Comparison of ENCODE assay signal across 9 cellular contexts in the genomic region with DNA sequence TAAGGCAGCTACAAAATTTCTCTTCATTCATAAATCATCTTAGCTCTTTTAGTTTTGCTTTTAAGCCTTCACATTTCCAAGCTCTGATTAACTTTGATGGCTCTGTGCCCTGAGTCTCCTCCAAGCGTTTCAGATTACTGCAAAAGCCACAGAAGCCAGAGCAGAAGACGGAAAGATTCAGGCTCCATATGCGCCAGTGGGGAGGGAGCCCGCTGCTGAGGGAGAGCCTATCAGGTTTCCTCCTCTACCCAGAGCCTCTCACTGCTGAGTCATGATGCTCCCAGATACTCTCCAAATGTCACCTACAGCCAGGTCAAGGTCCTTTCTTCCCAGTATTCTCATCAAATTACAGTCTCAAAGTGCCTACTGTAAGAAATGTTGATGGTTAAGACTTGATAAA.
DNase-seq lines count a peak whose midpoint lies in the region; ATAC-seq and TF ChIP-seq lines count a peak whose summit lies in the region.
"Had no signal": no experiment of that assay in that cellular context is flagged by ENCODE, and none has a peak within 500 bp of the region (broad histone marks: within the 10 kb centered on the region; RNA-seq: fewer than 3 reads in every experiment).

No MANE protein-coding gene starts in this region.

- POLR2A ChIA-PET in HEK293 (lab: Yijun Ruan, JAX), result no interaction called here

- H3K4me3 ChIP-seq in HEK293 (ENCODE audit: low read depth, low read length) (no peak overlapping the region), heart left ventricle (no peak overlapping the region), transverse colon (no peak overlapping the region)

- CTCF ChIA-PET in HEK293 (lab: Yijun Ruan, JAX), result no interaction called here

- peaks cover 5% of the 10 kb centered on the region for H3K27me3 Mint-ChIP-seq in activated T-helper 17 cell treated with anti-CD3 and anti-CD28 coated beads, Interleukin-2, amount 50 U/mL, for 72 hours

- no peaks in the 10 kb centered on the region for H3K27me3 ChIP-seq in heart left ventricle
- no peaks in the 10 kb centered on the region for H3K27me3 ChIP-seq in transverse colon

- H3K36me3 ChIP-seq in HEK293 (ENCODE audit: control insufficient read depth in 2 of 2, insufficient read depth in 1 of 2, low read length in 2 of 2), result no peaks in the 10 kb centered on the region
- no peaks in the 10 kb centered on the region for H3K36me3 ChIP-seq in heart left ventricle
- no peaks in the 10 kb centered on the region for H3K36me3 ChIP-seq in transverse colon

- ATAC-seq in heart left ventricle (peak in 3 of 4 donors; percentile 77 to 83 (median 83)), HG03342 (IDR thresholded peaks at IDR 0.05; ENCODE audit: unreplicated experiment) (no peak)
- no peak for ATAC-seq in activated T-helper 17 cell treated with anti-CD3 and anti-CD28 coated beads, Interleukin-2, amount 50 U/mL, for 72 hours (replicated peaks)

- in situ Hi-C loops in transverse colon (cut with MboI; ENCODE audit: low pct_ligation_motif_present in 1 of 4, low pct_unique_long_range_greater_than_20kb in 1 of 4, low sequenced_read_pairs in 3 of 4), result no loop called here

- no peak for TF ChIP-seq EP300 in transverse colon (IDR thresholded peaks at IDR 0.05; ENCODE audit: low read depth)

- H3K27ac Mint-ChIP-seq in activated T-helper 17 cell treated with anti-CD3 and anti-CD28 coated beads, Interleukin-2, amount 50 U/mL, for 72 hours, result no peak overlapping the region

- intact Hi-C loops in heart left ventricle (cut with DNase I) (no loop called here), transverse colon (cut with DNase I; ENCODE audit: low total_unique reads) (no loop called here)

- no peak for TF ChIP-seq CTCF in HEK293 (tag by site-specific recombination; IDR thresholded peaks at IDR 0.05)
- TF ChIP-seq CTCF in heart left ventricle (IDR thresholded peaks at IDR 0.05), result no peak
- TF ChIP-seq CTCF in transverse colon (IDR thresholded peaks at IDR 0.05), result no peak

- H3K36me3 Mint-ChIP-seq in activated T-helper 17 cell treated with anti-CD3 and anti-CD28 coated beads, Interleukin-2, amount 50 U/mL, for 72 hours (ENCODE audit: low read depth), result no peaks in the 10 kb centered on the region

- no peaks in the 10 kb centered on the region for H3K4me1 Mint-ChIP-seq in activated T-helper 17 cell treated with anti-CD3 and anti-CD28 coated beads, Interleukin-2, amount 50 U/mL, for 72 hours

- H3K9me3 Mint-ChIP-seq in activated T-helper 17 cell treated with anti-CD3 and anti-CD28 coated beads, Interleukin-2, amount 50 U/mL, for 72 hours, result no peaks in the 10 kb centered on the region

- no peaks in the 10 kb centered on the region for H3K4me1 ChIP-seq in HEK293 (ENCODE audit: control insufficient read depth, insufficient read depth, low read length)
- H3K4me1 ChIP-seq in heart left ventricle, result peaks cover 0 to 9% (median 0%) of the 10 kb centered on the region in 12 donors
- no peaks in the 10 kb centered on the region for H3K4me1 ChIP-seq in transverse colon

- no peak overlapping the region for H3K4me3 Mint-ChIP-seq in activated T-helper 17 cell treated with anti-CD3 and anti-CD28 coated beads, Interleukin-2, amount 50 U/mL, for 72 hours

- DNase-seq in SHP77 treated with DMSO at 0.1 percent for 48 hours (lab: John Stamatoyannopoulos, UW) (peak; percentile 94), heart left ventricle (peak in 4 of 5 donors; percentile 33 to 40 (median 38)), stromal cell of bone marrow (ENCODE audit: low read depth) (peak; percentile 93), NCI-H748 (lab: John Stamatoyannopoulos, UW; ENCODE audit: unreplicated experiment) (no peak), transverse colon (no peak)
- DNase-seq: caudate nucleus had no signal

- no peak for TF ChIP-seq POLR2A in heart left ventricle (IDR thresholded peaks at IDR 0.05)
- no peak for TF ChIP-seq POLR2A in transverse colon (IDR thresholded peaks at IDR 0.05)

- H3K27ac ChIP-seq in HEK293 (ENCODE audit: extremely low read depth, low read depth, low read length), result no peak overlapping the region
- H3K27ac ChIP-seq in heart left ventricle, result no peak overlapping the region
- H3K27ac ChIP-seq in transverse colon, result no peak overlapping the region

- no peaks in the 10 kb centered on the region for H3K9me3 ChIP-seq in HEK293 (ENCODE audit: control insufficient read depth, insufficient read depth, low read depth, low read length)
- H3K9me3 ChIP-seq in heart left ventricle, result peaks cover 0 to 16% (median 6%) of the 10 kb centered on the region in 12 donors
- no peaks in the 10 kb centered on the region for H3K9me3 ChIP-seq in transverse colon

- 33 to 43% (median 38%) methylated on average over 4 of the region's 4 CpGs for WGBS in heart left ventricle, 4 donors
- 48% methylated on average over 4 of the region's 4 CpGs; no CpG with 5 or more reads in 1 of the 2 donors for WGBS in transverse colon (ENCODE audit: low coverage in 1 of 2), 2 donors

TF ChIP-seq in HEK293, 187 proteins besides CTCF, POLR2A, EP300 and RAD21 (continues in another document):
- TF ChIP-seq, protein P1, sequence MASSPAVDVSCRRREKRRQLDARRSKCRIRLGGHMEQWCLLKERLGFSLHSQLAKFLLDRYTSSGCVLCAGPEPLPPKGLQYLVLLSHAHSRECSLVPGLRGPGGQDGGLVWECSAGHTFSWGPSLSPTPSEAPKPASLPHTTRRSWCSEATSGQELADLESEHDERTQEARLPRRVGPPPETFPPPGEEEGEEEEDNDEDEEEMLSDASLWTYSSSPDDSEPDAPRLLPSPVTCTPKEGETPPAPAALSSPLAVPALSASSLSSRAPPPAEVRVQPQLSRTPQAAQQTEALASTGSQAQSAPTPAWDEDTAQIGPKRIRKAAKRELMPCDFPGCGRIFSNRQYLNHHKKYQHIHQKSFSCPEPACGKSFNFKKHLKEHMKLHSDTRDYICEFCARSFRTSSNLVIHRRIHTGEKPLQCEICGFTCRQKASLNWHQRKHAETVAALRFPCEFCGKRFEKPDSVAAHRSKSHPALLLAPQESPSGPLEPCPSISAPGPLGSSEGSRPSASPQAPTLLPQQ (tag by site-specific recombination; IDR thresholded peaks at IDR 0.05), result no peak
- peak; percentile 90 for TF ChIP-seq ZNF394 (tag by site-specific recombination; IDR thresholded peaks at IDR 0.05; ENCODE audit: borderline replicate concordance)
- TF ChIP-seq ZBTB26 (tag by site-specific recombination; optimal IDR thresholded peaks at IDR 0.05), result no peak
- no peak for TF ChIP-seq MEIS1 (CRISPR knock-in tag; IDR thresholded peaks at IDR 0.05; ENCODE audit: borderline replicate concordance)
- TF ChIP-seq ZNF561 (tag by site-specific recombination; IDR thresholded peaks at IDR 0.05; ENCODE audit: borderline replicate concordance), result 0 out of 2 replicates have a peak, but pooled peaks have one; percentile 31
- TF ChIP-seq YY2 (tag by site-specific recombination; IDR thresholded peaks at IDR 0.05), result no peak
- no peak for TF ChIP-seq ZNF777 (tag by site-specific recombination; IDR thresholded peaks at IDR 0.05; ENCODE audit: borderline replicate concordance)
- TF ChIP-seq, protein P2, sequence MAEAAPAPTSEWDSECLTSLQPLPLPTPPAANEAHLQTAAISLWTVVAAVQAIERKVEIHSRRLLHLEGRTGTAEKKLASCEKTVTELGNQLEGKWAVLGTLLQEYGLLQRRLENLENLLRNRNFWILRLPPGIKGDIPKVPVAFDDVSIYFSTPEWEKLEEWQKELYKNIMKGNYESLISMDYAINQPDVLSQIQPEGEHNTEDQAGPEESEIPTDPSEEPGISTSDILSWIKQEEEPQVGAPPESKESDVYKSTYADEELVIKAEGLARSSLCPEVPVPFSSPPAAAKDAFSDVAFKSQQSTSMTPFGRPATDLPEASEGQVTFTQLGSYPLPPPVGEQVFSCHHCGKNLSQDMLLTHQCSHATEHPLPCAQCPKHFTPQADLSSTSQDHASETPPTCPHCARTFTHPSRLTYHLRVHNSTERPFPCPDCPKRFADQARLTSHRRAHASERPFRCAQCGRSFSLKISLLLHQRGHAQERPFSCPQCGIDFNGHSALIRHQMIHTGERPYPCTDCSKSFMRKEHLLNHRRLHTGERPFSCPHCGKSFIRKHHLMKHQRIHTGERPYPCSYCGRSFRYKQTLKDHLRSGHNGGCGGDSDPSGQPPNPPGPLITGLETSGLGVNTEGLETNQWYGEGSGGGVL (tag by site-specific recombination; IDR thresholded peaks at IDR 0.05), result peak; percentile 30; the same call in 1 of the 2 replicates
- peak; percentile 68; the same call in 1 of the 2 replicates for TF ChIP-seq ZNF600 (tag by site-specific recombination; IDR thresholded peaks at IDR 0.05)
- no peak for TF ChIP-seq ZNF292 (tag by site-specific recombination; IDR thresholded peaks at IDR 0.05; ENCODE audit: borderline replicate concordance, low read depth)
- TF ChIP-seq ZNF596 (tag by site-specific recombination; IDR thresholded peaks at IDR 0.05), result no peak
- TF ChIP-seq ZNF248 (tag by site-specific recombination; IDR thresholded peaks at IDR 0.05), result no peak
- TF ChIP-seq ZBTB1 (tag by site-specific recombination; IDR thresholded peaks at IDR 0.05), result no peak
- TF ChIP-seq, protein P3, sequence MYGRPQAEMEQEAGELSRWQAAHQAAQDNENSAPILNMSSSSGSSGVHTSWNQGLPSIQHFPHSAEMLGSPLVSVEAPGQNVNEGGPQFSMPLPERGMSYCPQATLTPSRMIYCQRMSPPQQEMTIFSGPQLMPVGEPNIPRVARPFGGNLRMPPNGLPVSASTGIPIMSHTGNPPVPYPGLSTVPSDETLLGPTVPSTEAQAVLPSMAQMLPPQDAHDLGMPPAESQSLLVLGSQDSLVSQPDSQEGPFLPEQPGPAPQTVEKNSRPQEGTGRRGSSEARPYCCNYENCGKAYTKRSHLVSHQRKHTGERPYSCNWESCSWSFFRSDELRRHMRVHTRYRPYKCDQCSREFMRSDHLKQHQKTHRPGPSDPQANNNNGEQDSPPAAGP (tag by site-specific recombination; IDR thresholded peaks at IDR 0.05), result no peak

Comparison
In these comparisons a context has a peak if more than half of its experiments do, and no peak if none do; other contexts are left out.
1. DNase-seq: peak in SHP77 treated with DMSO at 0.1 percent for 48 hours (single experiment), heart left ventricle (4 of 5) and stromal cell of bone marrow (single experiment); none in NCI-H748 (single experiment) and transverse colon (single experiment).
2. ATAC-seq: peak in heart left ventricle (3 of 4); none in activated T-helper 17 cell treated with anti-CD3 and anti-CD28 coated beads, Interleukin-2, amount 50 U/mL, for 72 hours (single experiment) and HG03342 (single experiment).